ENCODE assay signal across 10 cellular contexts in genomic region chr1:212928323-212929281, GRCh38. TPM values are rescaled to one million over a fixed set of nuclear protein-coding genes. Genes with fewer than 3 reads are reported as not detected.
DNase-seq lines count a peak whose midpoint lies in the region; ATAC-seq and TF ChIP-seq lines count a peak whose summit lies in the region.
"Had no signal": no experiment of that assay in that cellular context is flagged by ENCODE, and none has a peak within 500 bp of the region (broad histone marks: within the 10 kb centered on the region; RNA-seq: fewer than 3 reads in every experiment).

No MANE protein-coding gene starts in this region.

- peak overlapping the region; percentile 86 for H3K9ac ChIP-seq in NT2/D1 (ENCODE audit: insufficient read length, low read depth)
- H3K9ac ChIP-seq in mesendoderm (ENCODE audit: low read length): no peak overlapping the region

- peak overlapping the region; percentile 29 for H2BK120ac ChIP-seq in mesendoderm (ENCODE audit: low read depth, low read length)

- peaks cover 15% of the 10 kb centered on the region for H3K4me1 ChIP-seq in NT2/D1 (ENCODE audit: insufficient read depth, insufficient read length)
- H3K4me1 ChIP-seq in mesendoderm (ENCODE audit: control insufficient read depth, low read depth, low read length): no peaks in the 10 kb centered on the region

- H3K4me1 Mint-ChIP-seq in HFFc6 (ENCODE audit: low read depth): peaks cover 30% of the 10 kb centered on the region
- H3K4me1 Mint-ChIP-seq: immature natural killer cell had no signal

- ATAC-seq in GM18858 (IDR thresholded peaks at IDR 0.05; ENCODE audit: unreplicated experiment): peak; percentile 61

- H2BK5ac ChIP-seq in mesendoderm (ENCODE audit: low read length): no peak overlapping the region

- no peak overlapping the region for H3K23ac ChIP-seq in mesendoderm (ENCODE audit: low read length)

- no peaks in the 10 kb centered on the region for H3K79me2 ChIP-seq in mesendoderm (ENCODE audit: control insufficient read depth, insufficient read depth, low read length)

- TF ChIP-seq CTCF in HFFc6 (IDR thresholded peaks at IDR 0.05): no peak

- no peak overlapping the region for H3K56ac ChIP-seq in mesendoderm (ENCODE audit: low read length)

- peak overlapping the region; percentile 88 for H4K8ac ChIP-seq in mesendoderm (ENCODE audit: low read depth, low read length)

- H3K79me1 ChIP-seq in mesendoderm (ENCODE audit: low read length): no peaks in the 10 kb centered on the region

- H3K9me3 ChIP-seq in NT2/D1 (ENCODE audit: insufficient read depth, low read length): no peaks in the 10 kb centered on the region

- no peak overlapping the region for H3K4me3 Mint-ChIP-seq in HFFc6
- H3K4me3 Mint-ChIP-seq: central memory CD8-positive, alpha-beta T cell; immature natural killer cell had no signal

- H3K4me3 ChIP-seq in NT2/D1 (ENCODE audit: insufficient read length, low read depth): no peak overlapping the region
- no peak overlapping the region for H3K4me3 ChIP-seq in mesendoderm (ENCODE audit: low read length)

- H3K9me3 Mint-ChIP-seq in HFFc6: no peaks in the 10 kb centered on the region
- H3K9me3 Mint-ChIP-seq: central memory CD8-positive, alpha-beta T cell; immature natural killer cell had no signal

- DNase-seq in HFFc6 (peak; percentile 11), NT2/D1 (ENCODE audit: low read depth, low spot score) (peak; percentile 94), mesendoderm (peak; percentile 36), dermis blood vessel endothelial cell (no peak), DMS53 (lab: John Stamatoyannopoulos, UW) (no peak), COR-L47 (lab: John Stamatoyannopoulos, UW) (no peak)
- no peak for DNase-seq in NK-92 treated with Interleukin-12 subunit alpha and Interleukin-12 subunit beta, amount 100 ng/mL, for 24 hours (lab: John Stamatoyannopoulos, UW)
- DNase-seq: immature natural killer cell had no signal

- no peak overlapping the region for H3K27ac Mint-ChIP-seq in HFFc6
- H3K27ac Mint-ChIP-seq: immature natural killer cell had no signal

- no peak overlapping the region for H3K18ac ChIP-seq in mesendoderm (ENCODE audit: low read length)

- no peak overlapping the region for H2BK15ac ChIP-seq in mesendoderm (replicated peaks; ENCODE audit: low read depth)

- H3K4ac ChIP-seq in mesendoderm (ENCODE audit: low read depth, low read length): no peak overlapping the region

- H2AK5ac ChIP-seq in mesendoderm (ENCODE audit: low read length): no peak overlapping the region

- H3K4me2 ChIP-seq in mesendoderm (ENCODE audit: low read length): no peak overlapping the region

- H4K5ac ChIP-seq in mesendoderm (ENCODE audit: low read length): no peak overlapping the region

- no peaks in the 10 kb centered on the region for H3K36me3 Mint-ChIP-seq in HFFc6 (ENCODE audit: low read depth)
- H3K36me3 Mint-ChIP-seq: immature natural killer cell had no signal

- peaks cover 12% of the 10 kb centered on the region for H3K27me3 Mint-ChIP-seq in HFFc6 (ENCODE audit: insufficient read depth)

- H3K27me3 ChIP-seq in NT2/D1 (ENCODE audit: insufficient read depth, insufficient read length) (no peaks in the 10 kb centered on the region), mesendoderm (ENCODE audit: insufficient read depth, low read length, poor library complexity) (no peaks in the 10 kb centered on the region)

- no peaks in the 10 kb centered on the region for H3K36me3 ChIP-seq in NT2/D1 (ENCODE audit: insufficient read depth, insufficient read length, low read length)
- H3K36me3 ChIP-seq in mesendoderm (ENCODE audit: control insufficient read depth, insufficient read depth, low read length): no peaks in the 10 kb centered on the region

- peak overlapping the region; percentile 54 for H3K27ac ChIP-seq in mesendoderm (ENCODE audit: low read depth, low read length)

- no CpG with 5 or more reads among the region's 10 CpGs for WGBS in mesendoderm (ENCODE audit: extremely low coverage, insufficient coverage, low lambda C conversion rate)

RNA-seq across cellular contexts. Expression of gene VASH2, which starts 21.7 kb away (rescaled TPM):
- under 1 TPM in 1 of 6 experiments, not detected in 5; 0.10 TPM for total RNA-seq in HFFc6 (2021; fragmentation: NEBNext Ultra II Directional; extraction: Animal tissue kit (Norgen Biotek cat#: 25700))
- polyA plus RNA-seq in mesendoderm (2013, experiment 1 of 2): 86.1 TPM
- 89.3 TPM for polyA plus RNA-seq in mesendoderm (2013, experiment 2 of 2)
- 0.17 and 0.19 TPM in 2 replicates for total RNA-seq in dermis blood vessel endothelial cell

Comparison
In these comparisons a context has a peak if more than half of its experiments do, and no peak if none do; other contexts are left out.
1. DNase-seq: peak in HFFc6 (single experiment), NT2/D1 (single experiment) and mesendoderm (single experiment); none in dermis blood vessel endothelial cell (single experiment), DMS53 (single experiment), NK-92 treated with Interleukin-12 subunit alpha and Interleukin-12 subunit beta, amount 100 ng/mL, for 24 hours (single experiment) and COR-L47 (single experiment).